34 cellular contexts compared by ENCODE assay signal in the genomic region with DNA sequence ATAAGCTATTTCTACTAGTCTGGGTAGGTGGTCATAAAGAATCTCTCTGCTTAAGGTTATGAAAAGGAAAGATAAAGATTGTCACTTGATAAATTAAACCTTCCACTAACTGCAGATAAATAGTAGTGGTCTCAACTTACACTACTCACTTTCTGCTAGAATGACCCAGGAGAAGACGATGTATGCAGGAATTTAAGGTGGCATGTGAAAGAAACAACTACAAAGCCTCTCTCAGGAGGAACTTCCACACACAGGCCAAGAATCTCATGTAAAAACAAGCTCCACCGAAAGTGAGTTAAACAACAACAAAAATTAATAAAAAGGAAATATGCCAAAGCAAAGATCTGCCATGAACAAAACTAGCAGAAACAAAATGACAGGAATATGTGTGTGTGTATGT.
"Had no signal": no experiment of that assay in that cellular context is flagged by ENCODE, and none has a peak within 500 bp of the region (broad histone marks: within the 10 kb centered on the region; RNA-seq: fewer than 3 reads in every experiment).

No MANE protein-coding gene starts in this region.

- H3K36me3 ChIP-seq: adrenal gland, cardiac muscle cell, colonic mucosa, left lung, pancreas, uterus, WERI-Rb-1 had no signal

- DNase-seq: activated CD4-positive, alpha-beta memory T cell treated with anti-CD3 and anti-CD28 coated beads for 36 hours; activated CD4-positive, alpha-beta T cell treated with anti-CD3 and anti-CD28 coated beads, Interleukin-2, amount 10 ng/mL, durations not matched to agents 24 days and 14 days; activated CD4-positive, CD25-positive, alpha-beta regulatory T cell treated with anti-CD3 and anti-CD28 coated beads, Interleukin-2, amount 50 U/mL, for 72 hours; activated CD8-positive, alpha-beta memory T cell treated with anti-CD3 and anti-CD28 coated beads, Interleukin-2, amount 50 U/mL, for 4 hours; activated effector memory CD4-positive, alpha-beta T cell treated with anti-CD3 and anti-CD28 coated beads, Interleukin-2, amount 50 U/mL, for 16 hours; activated naive CD4-positive, alpha-beta T cell treated with anti-CD3 and anti-CD28 coated beads for 36 hours; activated naive CD8-positive, alpha-beta T cell treated with anti-CD3 and anti-CD28 coated beads for 36 hours; activated T-cell treated with anti-CD3 and anti-CD28 coated beads, Interleukin-2, amount 50 U/mL, for 1 hour; adrenal gland; aorta; cerebellar nuclear complex; colonic mucosa; foreskin fibroblast; head of caudate nucleus; hippocampal formation; left lung; nephron progenitor cell; nucleus accumbens; pancreas; psoas muscle; stimulated activated CD4-positive, alpha-beta T cell treated with anti-CD3 and anti-CD28 coated beads, Interleukin-1b, Interleukin-23, amount 100 ng/mL, for 48 hours; stimulated activated CD4-positive, alpha-beta T cell treated with anti-CD3 and anti-CD28 coated beads, Interleukin-4, amount 100 ng/mL, for 4 hours; stimulated activated CD8-positive, alpha-beta memory T cell treated with anti-CD3 and anti-CD28 coated beads, Interleukin-4, amount 100 ng/mL, for 48 hours; stimulated activated naive CD8-positive, alpha-beta T cell treated with anti-CD3 and anti-CD28 coated beads, Interleukin-15, amount 100 ng/mL, for 72 hours; substantia nigra; T-helper 17 cell; T1000; uterus; WERI-Rb-1 had no signal

- H3K4me3 ChIP-seq: adrenal gland, cardiac muscle cell, colonic mucosa, left lung, lung, pancreas, psoas muscle, smooth muscle cell, uterus had no signal

- H3K4me2 ChIP-seq: smooth muscle cell had no signal

- H3K4me1 ChIP-seq: adrenal gland, colonic mucosa, left lung, pancreas, psoas muscle, uterus had no signal

- H3K27me3 ChIP-seq: adrenal gland, cardiac muscle cell, colonic mucosa, left lung, pancreas, uterus had no signal

- H3K27ac ChIP-seq: adrenal gland, cardiac muscle cell, colonic mucosa, left lung, pancreas, psoas muscle, uterus, WERI-Rb-1 had no signal

- H3K9me3 ChIP-seq: adrenal gland, colonic mucosa, left lung, pancreas, psoas muscle, uterus had no signal

- ATAC-seq: esophagus mucosa; left lung; pancreas; psoas muscle; stimulated activated memory B cell treated with anti-CD40 and anti-IgM and Interleukin-4, amounts not matched to agents 10 μg/mL and 1 μg/mL and 100 μg/mL, for 72 hours; stimulated activated naive CD8-positive, alpha-beta T cell treated with anti-CD3 and anti-CD28 coated beads, Interleukin-15, amount 100 ng/mL, for 72 hours; T-helper 17 cell had no signal
